Comparison of ENCODE assay signal across 8 cellular contexts in genomic region chr1:7042322-7043231, GRCh38.
DNase-seq lines count a peak whose midpoint lies in the region; ATAC-seq and TF ChIP-seq lines count a peak whose summit lies in the region.

No MANE protein-coding gene starts in this region.

- no peak overlapping the region for H3K23ac ChIP-seq in mesendoderm (ENCODE audit: low read length)

- H3K79me2 ChIP-seq in mammary epithelial cell (ENCODE audit: insufficient read depth, low read length): no peaks in the 10 kb centered on the region
- H3K79me2 ChIP-seq in mesendoderm (ENCODE audit: control insufficient read depth, insufficient read depth, low read length): no peaks in the 10 kb centered on the region

- no peak overlapping the region for H2BK120ac ChIP-seq in mesendoderm (ENCODE audit: low read depth, low read length)

- no peak overlapping the region for H2AK5ac ChIP-seq in mesendoderm (ENCODE audit: low read length)

- peak; percentile 50 for TF ChIP-seq CTCF in GM12865 (IDR thresholded peaks at IDR 0.05; ENCODE audit: insufficient read depth, low read depth, low read length, missing control alignments)
- peak; percentile 57 to 59 for TF ChIP-seq CTCF in mammary epithelial cell (conservative IDR thresholded peaks at IDR 0.05 in 1 of 2, IDR thresholded peaks at IDR 0.05 in 1 of 2; ENCODE audit: extremely low read depth in 1 of 2, insufficient read depth in 1 of 2, low read depth in 1 of 2, low read length in 2 of 2)

- H3K56ac ChIP-seq in mesendoderm (ENCODE audit: low read length): no peak overlapping the region

- H3K27ac ChIP-seq in mammary epithelial cell (ENCODE audit: insufficient read depth, low read depth, low read length): no peak overlapping the region
- no peak overlapping the region for H3K27ac ChIP-seq in mesendoderm (ENCODE audit: low read depth, low read length)

- in situ Hi-C loops in ACHN (cut with HindIII; ENCODE audit: low pct_ligation_motif_present, low pct_unique_long_range_greater_than_20kb, low sequenced_read_pairs): no loop called here
- in situ Hi-C loops in mammary epithelial cell (cut with MboI; ENCODE audit: low sequenced_read_pairs in 2 of 2): loop anchor here (5.0 to 25.0 kb wide), 3 partner anchors 165 to 595 kb away; no protein-coding TSS in a partner anchor

- no peak overlapping the region for H3K18ac ChIP-seq in mesendoderm (ENCODE audit: low read length)

- H3K27me3 ChIP-seq in mammary epithelial cell (ENCODE audit: insufficient read depth, low read length): no peaks in the 10 kb centered on the region
- H3K27me3 ChIP-seq in mesendoderm (ENCODE audit: insufficient read depth, low read length, poor library complexity): no peaks in the 10 kb centered on the region

- no TSS peak for BruUV-seq in mammary epithelial cell (replicated peaks; lab: Mats Ljungman, UMichigan)

- no peak overlapping the region for H4K5ac ChIP-seq in mesendoderm (ENCODE audit: low read length)

- no peak overlapping the region for H3K4ac ChIP-seq in mesendoderm (ENCODE audit: low read depth, low read length)

- no peak overlapping the region for H3K4me2 ChIP-seq in mammary epithelial cell (ENCODE audit: insufficient read depth, low read depth, low read length)
- H3K4me2 ChIP-seq in mesendoderm (ENCODE audit: low read length): no peak overlapping the region

- CTCF ChIA-PET in mammary epithelial cell (lab: Charles Lee; ENCODE audit: low non-redundant PET): interaction anchor here (0.5 to 1.2 kb wide), 10 partner anchors 28 to 798 kb away, joined by 3 to 18 read pairs (median 4); no protein-coding TSS in a partner anchor

- no peaks in the 10 kb centered on the region for H3K79me1 ChIP-seq in mesendoderm (ENCODE audit: low read length)

- H4K8ac ChIP-seq in mesendoderm (ENCODE audit: low read depth, low read length): no peak overlapping the region

- H2BK5ac ChIP-seq in mesendoderm (ENCODE audit: low read length): no peak overlapping the region

- H2AFZ ChIP-seq in mammary epithelial cell (ENCODE audit: low read depth, low read length): no peak overlapping the region

- H3K9ac ChIP-seq in mammary epithelial cell (ENCODE audit: insufficient read depth, low read length) (no peak overlapping the region), mesendoderm (ENCODE audit: low read length) (no peak overlapping the region)

- H2BK15ac ChIP-seq in mesendoderm (replicated peaks; ENCODE audit: low read depth): no peak overlapping the region

- ATAC-seq in GM21723 (IDR thresholded peaks at IDR 0.05; ENCODE audit: unreplicated experiment): no peak

- H3K9me3 ChIP-seq in mammary epithelial cell (replicated peaks; ENCODE audit: insufficient read depth, low read length): no peaks in the 10 kb centered on the region

- no peaks in the 10 kb centered on the region for H4K20me1 ChIP-seq in mammary epithelial cell (ENCODE audit: insufficient read depth, low read length)

- intact Hi-C loops in mammary epithelial cell (cut with micrococcal nuclease): loop anchor here (1.0 to 10.0 kb wide), 6 partner anchors 74 to 605 kb away; no protein-coding TSS in a partner anchor

- no peak overlapping the region for H3K4me3 ChIP-seq in GM12865 (ENCODE audit: low read depth, low read length)
- H3K4me3 ChIP-seq in mammary epithelial cell (replicated peaks in 1 of 3; ENCODE audit: insufficient read depth in 1 of 3, low read depth in 2 of 3, low read length in 3 of 3): no peak overlapping the region
- H3K4me3 ChIP-seq in mesendoderm (ENCODE audit: low read length): no peak overlapping the region

- peaks cover 5% of the 10 kb centered on the region for H3K4me1 ChIP-seq in mammary epithelial cell (ENCODE audit: insufficient read depth, low read length)
- H3K4me1 ChIP-seq in mesendoderm (ENCODE audit: control insufficient read depth, low read depth, low read length): no peaks in the 10 kb centered on the region

- H3K36me3 ChIP-seq in mammary epithelial cell (ENCODE audit: insufficient read depth, low read length): no peaks in the 10 kb centered on the region
- no peaks in the 10 kb centered on the region for H3K36me3 ChIP-seq in mesendoderm (ENCODE audit: control insufficient read depth, insufficient read depth, low read length)

- DNase-seq in ACHN (peak; percentile 40), GM12865 (ENCODE audit: low read depth) (peak; percentile 41), NCI-H2171 (lab: John Stamatoyannopoulos, UW) (peak; percentile 57), mammary epithelial cell (peak; percentile 24), mesendoderm (peak; percentile 65), foreskin melanocyte (no peak)
- no peak for DNase-seq in activated T-cell treated with anti-CD3 and anti-CD28 coated beads, Interleukin-2, amount 50 U/mL, for 1 hour

- 44% methylated on average over 15 of the region's 18 CpGs for WGBS in mammary epithelial cell (ENCODE audit: low coverage, missing lambda C conversion rate)
- no CpG with 5 or more reads among the region's 18 CpGs for whole genome bisulfite sequencing in mesendoderm (ENCODE audit: extremely low coverage, insufficient coverage, low lambda C conversion rate)

- dilution Hi-C loops in mammary epithelial cell (cut with HindIII; ENCODE audit: low sequenced_read_pairs): loop anchor here (10.0 kb wide), 1 partner anchor 172 kb away; no protein-coding TSS in a partner anchor

Comparison
In these comparisons a context has a peak if more than half of its experiments do, and no peak if none do; other contexts are left out.
1. DNase-seq: peak in ACHN (single experiment), GM12865 (single experiment), NCI-H2171 (single experiment), mammary epithelial cell (single experiment) and mesendoderm (single experiment); none in foreskin melanocyte (single experiment) and activated T-cell treated with anti-CD3 and anti-CD28 coated beads, Interleukin-2, amount 50 U/mL, for 1 hour (single experiment).